8 cellular contexts compared by ENCODE assay signal in the genomic region with DNA sequence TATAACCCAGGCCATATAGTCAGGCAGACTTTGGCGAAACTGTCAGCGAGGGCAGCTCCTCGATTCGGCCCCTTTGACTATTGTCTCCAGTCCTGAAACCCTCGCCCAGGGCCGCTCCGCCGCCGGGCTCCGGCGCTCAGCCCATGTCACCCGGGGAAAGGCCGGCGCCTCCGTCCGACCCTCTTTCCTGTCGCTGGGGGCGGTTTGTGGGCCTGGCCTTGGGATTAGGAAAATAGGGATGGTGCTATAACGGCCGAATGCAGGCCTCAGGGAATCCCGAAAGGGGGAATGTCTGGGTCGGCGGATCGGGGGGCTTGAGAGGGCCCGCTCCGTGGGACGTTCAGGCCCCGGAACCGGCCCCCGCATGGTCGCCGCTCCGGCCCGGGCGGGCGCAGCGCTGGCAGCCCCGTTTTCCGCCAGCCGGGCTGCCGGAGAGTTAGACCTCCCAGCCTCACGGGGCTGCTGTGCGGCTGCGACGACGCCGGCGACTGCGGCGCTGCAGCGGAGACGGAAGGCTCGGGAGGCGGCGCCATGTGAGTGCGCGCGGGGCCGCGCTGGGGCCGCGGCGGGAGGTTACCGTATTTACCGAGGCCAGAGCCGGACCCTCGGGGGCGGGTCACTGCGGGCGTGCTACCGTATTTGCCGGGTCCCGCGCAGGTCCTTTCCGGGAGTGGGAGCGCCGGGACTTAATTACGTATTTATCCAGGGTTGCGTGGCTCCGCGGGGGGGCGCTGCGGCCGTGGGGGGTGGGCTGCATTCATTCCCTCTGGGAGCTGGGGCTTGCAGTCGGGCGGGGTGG. TPM values are rescaled to one million over a fixed set of nuclear protein-coding genes. Genes with fewer than 3 reads are reported as not detected.
DNase-seq lines count a peak whose midpoint lies in the region; ATAC-seq and TF ChIP-seq lines count a peak whose summit lies in the region.

No MANE protein-coding gene starts in this region.

- peaks cover 61% of the 10 kb centered on the region for H3K4me1 Mint-ChIP-seq in glutamatergic neuron (ENCODE audit: low read depth, unreplicated experiment)

- peak overlapping the region; percentile 93 for H3K4me3 Mint-ChIP-seq in glutamatergic neuron (ENCODE audit: unreplicated experiment)

- H3K9me2 ChIP-seq in Karpas-422 (replicated peaks; ENCODE audit: insufficient read depth, low read length) = no peaks in the 10 kb centered on the region

- H3K36me3 Mint-ChIP-seq in activated naive CD4-positive, alpha-beta T cell treated with anti-CD3 and anti-CD28 coated beads, Interleukin-2, amount 50 U/mL, for 72 hours = no peaks in the 10 kb centered on the region
- peaks cover 3% of the 10 kb centered on the region for H3K36me3 Mint-ChIP-seq in glutamatergic neuron (ENCODE audit: unreplicated experiment)

- H3K27ac ChIP-seq in Karpas-422 (ENCODE audit: low read length) (no peak overlapping the region), SJSA1 (peak overlapping the region; percentile 59), osteoblast (ENCODE audit: low read depth, low read length) (peak overlapping the region; percentile 69), temporal lobe (ENCODE audit: low read depth, low read length) (peak overlapping the region; percentile 89)

- peak overlapping the region; percentile 92 for H3K4me3 ChIP-seq in Karpas-422 (ENCODE audit: low read length)
- H3K4me3 ChIP-seq in SJSA1 = peak overlapping the region; percentile 55
- peak overlapping the region; percentile 86 for H3K4me3 ChIP-seq in osteoblast (ENCODE audit: insufficient read depth, low read length)

- H4K20me1 ChIP-seq in Karpas-422 (ENCODE audit: insufficient read depth, low read depth, low read length) (no peaks in the 10 kb centered on the region), osteoblast (ENCODE audit: insufficient read depth, low read length) (no peaks in the 10 kb centered on the region)

- peak overlapping the region; percentile 45 to 90 for H3K27ac Mint-ChIP-seq in activated naive CD4-positive, alpha-beta T cell treated with anti-CD3 and anti-CD28 coated beads, Interleukin-2, amount 50 U/mL, for 72 hours
- H3K27ac Mint-ChIP-seq in glutamatergic neuron (ENCODE audit: unreplicated experiment) = peak overlapping the region; percentile 89

- H3K79me2 ChIP-seq in Karpas-422 (ENCODE audit: low read length) (no peaks in the 10 kb centered on the region), osteoblast (ENCODE audit: insufficient read depth, low read length) (no peaks in the 10 kb centered on the region)

- peak overlapping the region; percentile 93 for H2AFZ ChIP-seq in Karpas-422 (ENCODE audit: low read length)
- H2AFZ ChIP-seq in osteoblast (ENCODE audit: low read length) = peak overlapping the region; percentile 95

- DNase-seq in ELR (ENCODE audit: low read depth) (peak; percentile 85), Karpas-422 (peak; percentile 94), SJSA1 (ENCODE audit: low read depth in 1 of 2, low spot score in 2 of 2) (peak; percentile 78 to 85), glutamatergic neuron (peak; percentile 92), osteoblast (ENCODE audit: insufficient read length, low spot score, missing footprints) (peak; percentile 100)
- DNase-seq in activated naive CD4-positive, alpha-beta T cell treated with anti-CD3 and anti-CD28 coated beads, Interleukin-2, amount 50 U/mL, for 72 hours (ENCODE audit: low spot score in 2 of 2) = peak; percentile 76 to 79

- ATAC-seq in GM21786 (IDR thresholded peaks at IDR 0.05; ENCODE audit: unreplicated experiment) = peak; percentile 34
- ATAC-seq in activated naive CD4-positive, alpha-beta T cell treated with anti-CD3 and anti-CD28 coated beads, Interleukin-2, amount 50 U/mL, for 72 hours = peak; percentile 72 to 78

- H3K9me3 Mint-ChIP-seq in activated naive CD4-positive, alpha-beta T cell treated with anti-CD3 and anti-CD28 coated beads, Interleukin-2, amount 50 U/mL, for 72 hours = no peaks in the 10 kb centered on the region
- peaks cover 21% of the 10 kb centered on the region for H3K9me3 Mint-ChIP-seq in glutamatergic neuron (ENCODE audit: unreplicated experiment)

- H3K4me1 ChIP-seq in Karpas-422 (ENCODE audit: low read length) (peaks cover 31% of the 10 kb centered on the region), SJSA1 (replicated peaks) (peaks cover 34% of the 10 kb centered on the region), osteoblast (ENCODE audit: insufficient read depth, low read length) (peaks cover 23% of the 10 kb centered on the region)

- peak overlapping the region; percentile 87 for H3K4me2 ChIP-seq in Karpas-422 (ENCODE audit: low read depth, low read length, poor library complexity, severe bottlenecking)
- peak overlapping the region; percentile 67 for H3K4me2 ChIP-seq in osteoblast (ENCODE audit: insufficient read depth, low read length)

- no peaks in the 10 kb centered on the region for H3K36me3 ChIP-seq in Karpas-422 (ENCODE audit: insufficient read depth, low read length)
- no peaks in the 10 kb centered on the region for H3K36me3 ChIP-seq in SJSA1
- H3K36me3 ChIP-seq in osteoblast (ENCODE audit: insufficient read depth, low read length) = no peaks in the 10 kb centered on the region

- H3K9ac ChIP-seq in Karpas-422 (ENCODE audit: low read length) = peak overlapping the region; percentile 83

- no peak for TF ChIP-seq CTCF in glutamatergic neuron (IDR thresholded peaks at IDR 0.05; ENCODE audit: partially characterized antibody, unreplicated experiment)
- TF ChIP-seq CTCF in osteoblast (IDR thresholded peaks at IDR 0.05; ENCODE audit: extremely low read depth, low read depth, low read length) = no peak

- peaks cover 15% of the 10 kb centered on the region for H3K27me3 Mint-ChIP-seq in glutamatergic neuron (ENCODE audit: unreplicated experiment)

- H3K9me3 ChIP-seq in Karpas-422 (ENCODE audit: low read length) (no peaks in the 10 kb centered on the region), SJSA1 (replicated peaks) (no peaks in the 10 kb centered on the region), osteoblast (ENCODE audit: low read depth, low read length) (no peaks in the 10 kb centered on the region)

- no peaks in the 10 kb centered on the region for H3K27me3 ChIP-seq in Karpas-422 (ENCODE audit: low read length)
- no peaks in the 10 kb centered on the region for H3K27me3 ChIP-seq in SJSA1 (replicated peaks)
- H3K27me3 ChIP-seq in osteoblast (ENCODE audit: insufficient read depth, low read length) = no peaks in the 10 kb centered on the region

RNA-seq across cellular contexts. Expression of a gene that starts 25.9 kb away (rescaled TPM):
- total RNA-seq in Karpas-422 (2014; rRNA removed; shearing (Covaris generic); ENCODE audit: low replicate concordance) = 1.5 and 4.7 TPM in 2 replicates
- total RNA-seq in SJSA1 (2014; rRNA removed; shearing (Covaris generic)) = 5.8 and 8.6 TPM in 2 replicates
- 1 to 10 TPM; 4.4 to 5.0 TPM for total RNA-seq in activated naive CD4-positive, alpha-beta T cell treated with anti-CD3 and anti-CD28 coated beads, Interleukin-2, amount 50 U/mL, for 72 hours
- 20.5 TPM for total RNA-seq in glutamatergic neuron (ENCODE audit: unreplicated experiment)
- 5.0 and 6.2 TPM in 2 replicates for total RNA-seq in osteoblast
- total RNA-seq in temporal lobe = 9.3 TPM

RNA-seq across cellular contexts. Expression of a gene that starts 36.4 kb away (rescaled TPM):
- 53.3 and 98.4 TPM in 2 replicates for total RNA-seq in Karpas-422 (2014; rRNA removed; shearing (Covaris generic); ENCODE audit: low replicate concordance)
- total RNA-seq in SJSA1 (2014; rRNA removed; shearing (Covaris generic)) = 55.7 and 62.4 TPM in 2 replicates
- total RNA-seq in activated naive CD4-positive, alpha-beta T cell treated with anti-CD3 and anti-CD28 coated beads, Interleukin-2, amount 50 U/mL, for 72 hours = 10 to 100 TPM; 57.1 to 77.4 TPM
- total RNA-seq in glutamatergic neuron (ENCODE audit: unreplicated experiment) = 146 TPM
- total RNA-seq in osteoblast = 53.6 and 57.5 TPM in 2 replicates
- total RNA-seq in temporal lobe = 28.8 TPM

RNA-seq across cellular contexts. Expression of a gene that starts 45.4 kb away (rescaled TPM):
- total RNA-seq in Karpas-422 (2014; rRNA removed; shearing (Covaris generic); ENCODE audit: low replicate concordance) = not detected in 2 replicates
- not detected in 2 replicates for total RNA-seq in SJSA1 (2014; rRNA removed; shearing (Covaris generic))
- total RNA-seq in activated naive CD4-positive, alpha-beta T cell treated with anti-CD3 and anti-CD28 coated beads, Interleukin-2, amount 50 U/mL, for 72 hours = 10 to 100 TPM; 13.5 to 17.7 TPM
- total RNA-seq in glutamatergic neuron (ENCODE audit: unreplicated experiment) = not detected
- not detected in 2 replicates for total RNA-seq in osteoblast
- total RNA-seq in temporal lobe = 0.74 TPM
